In genomic region chr18:13159579-13159978, GRCh38 we compare ENCODE assay signal across 8 cellular contexts. TPM values are rescaled to one million over a fixed set of nuclear protein-coding genes. Genes with fewer than 3 reads are reported as not detected.
A peak's percentile ranks its signal among the peaks of the same experiment; 100 is the strongest.
DNase-seq lines count a peak whose midpoint lies in the region; ATAC-seq and TF ChIP-seq lines count a peak whose summit lies in the region.

No MANE protein-coding gene starts in this region.

- H2AFZ ChIP-seq in PC-3 (ENCODE audit: low read length) = no peak overlapping the region; the same call in 1 of the 2 replicates

- TF ChIP-seq CTCF in PC-3 (conservative IDR thresholded peaks at IDR 0.05; ENCODE audit: low read depth, low read length) (peak; percentile 83), lower lobe of right lung (IDR thresholded peaks at IDR 0.05) (peak; percentile 87)

- H3K4me3 ChIP-seq in PC-3 (ENCODE audit: low read length) = no peak overlapping the region
- H3K4me3 ChIP-seq in lower lobe of right lung = no peak overlapping the region
- H3K4me3 ChIP-seq in aorta (ENCODE audit: low read length in 2 of 2) = no peak overlapping the region

- 41 to 44% methylated on average over 5 of the region's 5 CpGs for WGBS in aorta, 2 donors

- BruUV-seq in PC-3 (replicated peaks; lab: Mats Ljungman, UMichigan) = no TSS peak

- H3K4me1 ChIP-seq in PC-3 (ENCODE audit: insufficient read depth, low read length) (no peaks in the 10 kb centered on the region), lower lobe of right lung (no peaks in the 10 kb centered on the region), aorta (ENCODE audit: control insufficient read depth in 1 of 2, insufficient read depth in 2 of 2, low read length in 2 of 2) (no peaks in the 10 kb centered on the region)

- ATAC-seq in PC-3 = peak; percentile 73; the same call in 1 of the 2 replicates
- ATAC-seq in lower lobe of right lung = peak; percentile 53 to 75
- ATAC-seq in aorta (ENCODE audit: low FRiP score) = peak; percentile 65
- no peak for ATAC-seq in HG02938 (IDR thresholded peaks at IDR 0.05; ENCODE audit: unreplicated experiment)

- H3K9ac ChIP-seq in PC-3 (ENCODE audit: low read length) = no peak overlapping the region

- no peaks in the 10 kb centered on the region for H3K79me2 ChIP-seq in PC-3 (ENCODE audit: low read length)

- H3K27ac ChIP-seq in PC-3 (ENCODE audit: low read length) (no peak overlapping the region), lower lobe of right lung (no peak overlapping the region), aorta (ENCODE audit: low read depth in 1 of 2, low read length in 2 of 2) (no peak overlapping the region)

- peak overlapping the region; percentile 17; the same call in 1 of the 2 replicates for H3K4me2 ChIP-seq in PC-3 (ENCODE audit: low read length)

- H3K27me3 ChIP-seq in PC-3 (ENCODE audit: low read length) (no peaks in the 10 kb centered on the region), lower lobe of right lung (ENCODE audit: low read depth) (no peaks in the 10 kb centered on the region), aorta (ENCODE audit: control insufficient read depth in 1 of 2, insufficient read depth in 2 of 2, low read length in 1 of 2) (no peaks in the 10 kb centered on the region)

- TF ChIP-seq RAD21 in Ishikawa (IDR thresholded peaks at IDR 0.05; ENCODE audit: low read depth) = peak; percentile 85

- H3K36me3 ChIP-seq in PC-3 (ENCODE audit: low read depth, low read length) (no peaks in the 10 kb centered on the region), lower lobe of right lung (no peaks in the 10 kb centered on the region), aorta (ENCODE audit: control insufficient read depth in 1 of 2, insufficient read depth in 2 of 2, low read length in 1 of 2) (no peaks in the 10 kb centered on the region)

- POLR2A ChIA-PET in PC-3 (lab: Charles Lee; ENCODE audit: unreplicated experiment) = no interaction called here

- TF ChIP-seq EP300 in Ishikawa (IDR thresholded peaks at IDR 0.05; ENCODE audit: borderline replicate concordance) = no peak

- no peaks in the 10 kb centered on the region for H3K9me2 ChIP-seq in PC-3 (replicated peaks; ENCODE audit: low read length)

- CTCF ChIA-PET in PC-3 (lab: Charles Lee) = interaction anchor here (0.5 to 1.6 kb wide), 9 partner anchors 28 to 643 kb away, joined by 3 to 33 read pairs (median 3); no protein-coding TSS in a partner anchor

- intact Hi-C loops in PC-3 (cut with micrococcal nuclease) (loop anchor here (1.0 kb wide), 2 partner anchors 156 to 415 kb away; no protein-coding TSS in a partner anchor), lower lobe of right lung (cut with DNase I) (no loop called here), aorta (cut with DNase I) (no loop called here)

- H3K9me3 ChIP-seq in PC-3 (ENCODE audit: low read length) = peaks cover 25% of the 10 kb centered on the region; the same call in 1 of the 2 replicates
- peaks cover 31% of the 10 kb centered on the region for H3K9me3 ChIP-seq in lower lobe of right lung
- peaks cover 7% of the 10 kb centered on the region for H3K9me3 ChIP-seq in aorta (ENCODE audit: control insufficient read depth, low read length)

- no peaks in the 10 kb centered on the region for H4K20me1 ChIP-seq in PC-3 (ENCODE audit: low read length)

- DNase-seq in NCI-H1092 treated with DMSO at 0.1 percent for 48 hours (lab: John Stamatoyannopoulos, UW) = peak; percentile 21
- DNase-seq in NCI-H1092 (lab: John Stamatoyannopoulos, UW) = no peak
- peak; percentile 81 for DNase-seq in PC-3
- DNase-seq in dedifferentiated amniotic fluid mesenchymal stem cell (ENCODE audit: extremely low spot score) = peak; percentile 83
- DNase-seq in lower lobe of right lung = no peak
- DNase-seq in aorta = no peak

- no peaks in the 10 kb centered on the region for H3F3A ChIP-seq in PC-3 (ENCODE audit: low read length, unreplicated experiment)

TF ChIP-seq in Ishikawa, 13 proteins besides CTCF, POLR2A, EP300 and RAD21:
- TF ChIP-seq YY1 (IDR thresholded peaks at IDR 0.05; ENCODE audit: low read depth) = no peak
- no peak for TF ChIP-seq TAF1 (IDR thresholded peaks at IDR 0.05; ENCODE audit: low read depth)
- TF ChIP-seq EGR1 (IDR thresholded peaks at IDR 0.05) = no peak
- TF ChIP-seq, protein P1, sequence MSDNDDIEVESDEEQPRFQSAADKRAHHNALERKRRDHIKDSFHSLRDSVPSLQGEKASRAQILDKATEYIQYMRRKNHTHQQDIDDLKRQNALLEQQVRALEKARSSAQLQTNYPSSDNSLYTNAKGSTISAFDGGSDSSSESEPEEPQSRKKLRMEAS (IDR thresholded peaks at IDR 0.05) = no peak
- no peak for TF ChIP-seq FOXM1 (IDR thresholded peaks at IDR 0.05; ENCODE audit: borderline replicate concordance, low read depth)

RNA-seq across cellular contexts. Expression of gene LDLRAD4, which starts 59.0 kb away (rescaled TPM):
- not detected in 2 replicates for total RNA-seq in PC-3 (2014; rRNA removed)
- total RNA-seq in lower lobe of right lung = 24.6 TPM
- 100 to 1,000 TPM in 1 of 2 donors, 10 to 100 TPM in 1; 61.9 to 112 TPM for total RNA-seq in aorta
- polyA plus RNA-seq in aorta = 10 to 100 TPM in 1 of 2 donors, 1 to 10 TPM in 1; 7.0 to 11.8 TPM

Comparison
In these comparisons a context has a peak if more than half of its experiments do, and no peak if none do; other contexts are left out.
1. DNase-seq: peak in NCI-H1092 treated with DMSO at 0.1 percent for 48 hours (single experiment), PC-3 (single experiment) and dedifferentiated amniotic fluid mesenchymal stem cell (single experiment); none in NCI-H1092 (single experiment), lower lobe of right lung (single experiment) and aorta (0 of 2).
2. RNA of gene LDLRAD4, which starts 59.0 kb away (total RNA-seq): 61.9 to 112 TPM in aorta and 24.6 TPM in lower lobe of right lung (single experiment); not detected in PC-3; every median in the first group is over 10 times any median in the second.